Comparison of ENCODE assay signal across 10 cellular contexts in genomic region chr1:155946633-155947219, GRCh38. TPM values are rescaled to one million over a fixed set of nuclear protein-coding genes. Genes with fewer than 3 reads are reported as not detected.
DNase-seq lines count a peak whose midpoint lies in the region; ATAC-seq, FAIRE-seq and TF ChIP-seq lines count a peak whose summit lies in the region.
"Had no signal": no experiment of that assay in that cellular context is flagged by ENCODE, and none has a peak within 500 bp of the region (broad histone marks: within the 10 kb centered on the region; RNA-seq: fewer than 3 reads in every experiment).

No MANE protein-coding gene starts in this region.

- no peak overlapping the region for H3K14ac ChIP-seq in mesenchymal stem cell (ENCODE audit: low read length in 2 of 2)

- H4K91ac ChIP-seq in mesenchymal stem cell (ENCODE audit: low read length) = no peak overlapping the region

- TF ChIP-seq CTCF in RWPE1 (conservative IDR thresholded peaks at IDR 0.05; ENCODE audit: low read depth) (no peak), foreskin keratinocyte (conservative IDR thresholded peaks at IDR 0.05) (no peak), smooth muscle cell (IDR thresholded peaks at IDR 0.05; ENCODE audit: borderline replicate concordance, insufficient read depth, poor library complexity, severe bottlenecking) (no peak)

- no peak overlapping the region for H2BK120ac ChIP-seq in mesenchymal stem cell (ENCODE audit: low read depth, low read length)

- CTCF ChIA-PET in RWPE1 (lab: Yijun Ruan, JAX) = no interaction called here

- no peaks in the 10 kb centered on the region for H4K20me1 ChIP-seq in smooth muscle cell (ENCODE audit: low read depth)

- H3K79me2 ChIP-seq in smooth muscle cell (ENCODE audit: low read depth) = no peaks in the 10 kb centered on the region

- WGBS in mesenchymal stem cell = 98% methylated on average over 6 of the region's 8 CpGs
- WGBS in smooth muscle cell (ENCODE audit: low lambda C conversion rate) = 98% methylated on average over 8 of the region's 8 CpGs

- no peak overlapping the region for H2BK15ac ChIP-seq in mesenchymal stem cell (ENCODE audit: low read depth, poor library complexity, severe bottlenecking)

- H3K23ac ChIP-seq in mesenchymal stem cell (ENCODE audit: low read length in 2 of 2) = no peak overlapping the region

- TF ChIP-seq POLR2A in GM12891 (IDR thresholded peaks at IDR 0.05; ENCODE audit: low read depth, low read length) = no peak

- no peak overlapping the region for H2AFZ ChIP-seq in mesenchymal stem cell (ENCODE audit: low read depth, low read length)
- no peak overlapping the region for H2AFZ ChIP-seq in smooth muscle cell (ENCODE audit: low read depth)

- no peaks in the 10 kb centered on the region for H3K9me3 ChIP-seq in mesenchymal stem cell (ENCODE audit: control insufficient read depth, low read length)
- no peaks in the 10 kb centered on the region for H3K9me3 ChIP-seq in smooth muscle cell (replicated peaks; ENCODE audit: low read depth)

- peaks cover 9% of the 10 kb centered on the region for H3K79me1 ChIP-seq in mesenchymal stem cell (replicated peaks; ENCODE audit: low read length, poor library complexity, severe bottlenecking)

- H3K9ac ChIP-seq in mesenchymal stem cell (ENCODE audit: low read length) (peak overlapping the region; percentile 3), smooth muscle cell (ENCODE audit: low read depth) (no peak overlapping the region)

- no peak overlapping the region for H3K4me3 ChIP-seq in mesenchymal stem cell (ENCODE audit: insufficient read depth in 1 of 2, low read depth in 1 of 2, low read length in 2 of 2)
- H3K4me3 ChIP-seq in smooth muscle cell = no peak overlapping the region

- FAIRE-seq in GM12891 (lab: Jason Lieb, UNC) = peak; percentile 5

- H2BK5ac ChIP-seq in mesenchymal stem cell (ENCODE audit: low read depth, low read length, poor library complexity, severe bottlenecking) = no peak overlapping the region

- no peak overlapping the region for H3K18ac ChIP-seq in mesenchymal stem cell (ENCODE audit: low read depth in 1 of 2, low read length in 2 of 2)

- no peak overlapping the region for H4K8ac ChIP-seq in mesenchymal stem cell (ENCODE audit: low read length)

- no peak overlapping the region for H3K4ac ChIP-seq in mesenchymal stem cell (ENCODE audit: low read depth in 1 of 2, low read length in 2 of 2)

- H2BK12ac ChIP-seq in mesenchymal stem cell (ENCODE audit: low read length in 2 of 2) = no peak overlapping the region

- ATAC-seq in GM21526 (IDR thresholded peaks at IDR 0.05; ENCODE audit: low FRiP score, unreplicated experiment) = peak; percentile 3
- no peak for ATAC-seq in foreskin keratinocyte

- H3F3A ChIP-seq in smooth muscle cell (ENCODE audit: low read depth) = peaks cover 11% of the 10 kb centered on the region

- H3K4me1 ChIP-seq in mesenchymal stem cell (ENCODE audit: control insufficient read depth, insufficient read depth, low read depth, low read length) = peaks cover 6% of the 10 kb centered on the region
- H3K4me1 ChIP-seq in foreskin keratinocyte = peaks cover under 1% of the 10 kb centered on the region
- no peaks in the 10 kb centered on the region for H3K4me1 ChIP-seq in smooth muscle cell (ENCODE audit: low read depth)

- peaks cover 61 to 65% of the 10 kb centered on the region in 2 experiments for H3K36me3 ChIP-seq in mesenchymal stem cell (ENCODE audit: control insufficient read depth in 1 of 2, insufficient read depth in 2 of 2, low read depth in 1 of 2, low read length in 2 of 2)
- peaks cover 7% of the 10 kb centered on the region for H3K36me3 ChIP-seq in smooth muscle cell (ENCODE audit: low read depth)

- H3K27me3 ChIP-seq in mesenchymal stem cell (ENCODE audit: control insufficient read depth in 1 of 2, insufficient read depth in 1 of 2, low read length in 2 of 2) = no peaks in the 10 kb centered on the region
- H3K27me3 ChIP-seq in foreskin keratinocyte = no peaks in the 10 kb centered on the region
- no peaks in the 10 kb centered on the region for H3K27me3 ChIP-seq in smooth muscle cell (ENCODE audit: low read depth)

- peak overlapping the region; percentile 87 for H3K27ac ChIP-seq in RWPE1
- no peak overlapping the region for H3K27ac ChIP-seq in mesenchymal stem cell (ENCODE audit: low read length, poor library complexity, severe bottlenecking)
- no peak overlapping the region for H3K27ac ChIP-seq in foreskin keratinocyte
- no peak overlapping the region for H3K27ac ChIP-seq in smooth muscle cell (ENCODE audit: low read depth)

- H3K4me2 ChIP-seq in mesenchymal stem cell (ENCODE audit: low read length, poor library complexity, severe bottlenecking) = no peak overlapping the region
- H3K4me2 ChIP-seq in smooth muscle cell = no peak overlapping the region

- no peak for DNase-seq in GM12891 (ENCODE audit: insufficient read length, low spot score)
- DNase-seq in RWPE1 (ENCODE audit: low spot score) = no peak
- DNase-seq in mesenchymal stem cell = no peak
- DNase-seq in ecto neural progenitor cell (ENCODE audit: low spot score) = no peak
- no peak for DNase-seq in NCI-H510A (lab: John Stamatoyannopoulos, UW)
- DNase-seq in foreskin keratinocyte = no peak
- no peak for DNase-seq in smooth muscle cell (lab: John Stamatoyannopoulos, UW; ENCODE audit: unreplicated experiment)

- POLR2A ChIA-PET in RWPE1 (lab: Yijun Ruan, JAX; ENCODE audit: low non-redundant PET) = no interaction called here

- no peak overlapping the region for H2AK5ac ChIP-seq in mesenchymal stem cell (ENCODE audit: low read length, severe bottlenecking)

TF ChIP-seq in GM12891, 5 proteins besides CTCF, POLR2A, EP300 and RAD21:
- TF ChIP-seq SPI1 (IDR thresholded peaks at IDR 0.05; ENCODE audit: low read depth, low read length) (no peak), PAX5 (IDR thresholded peaks at IDR 0.05; ENCODE audit: insufficient read depth, low read length, severe bottlenecking) (no peak), TAF1 (IDR thresholded peaks at IDR 0.05; ENCODE audit: low read depth, low read length) (no peak), POU2F2 (IDR thresholded peaks at IDR 0.05; ENCODE audit: low read depth, low read length) (no peak; the same call in 1 of the 2 replicates), POLR2AphosphoS5 (IDR thresholded peaks at IDR 0.05; ENCODE audit: low read depth, low read length) (no peak)

RNA-seq across cellular contexts. Expression of gene RXFP4, which starts 5.3 kb away (rescaled TPM):
- polyA plus RNA-seq in GM12891 (2012; ENCODE audit: low read depth, missing spikeins) = not detected
- polyA plus RNA-seq in mesenchymal stem cell (2013, experiment 1 of 2) = not detected
- not detected for polyA plus RNA-seq in mesenchymal stem cell (2013, experiment 2 of 2)
- total RNA-seq in foreskin keratinocyte = not detected in 2 replicates
- not detected in 2 replicates for polyA plus RNA-seq in foreskin keratinocyte
- total RNA-seq in smooth muscle cell = not detected in 2 replicates
- 0.66 and 1.5 TPM in 2 replicates for polyA plus RNA-seq in smooth muscle cell
- total RNA-seq: NCI-H460 had no signal
- polyA plus RNA-seq: neural cell had no signal

RNA-seq across cellular contexts. Expression of gene KHDC4, which starts 12.5 kb away (rescaled TPM):
- polyA plus RNA-seq in GM12891 (2012; ENCODE audit: low read depth, missing spikeins) = 27.8 TPM
- polyA plus RNA-seq in mesenchymal stem cell (2013, experiment 1 of 2) = 18.9 TPM
- polyA plus RNA-seq in mesenchymal stem cell (2013, experiment 2 of 2) = 17.3 TPM
- total RNA-seq in foreskin keratinocyte (22.7 and 27.9 TPM in 2 replicates), smooth muscle cell (35.6 and 41.7 TPM in 2 replicates)
- polyA plus RNA-seq in foreskin keratinocyte (9.0 and 12.1 TPM in 2 replicates), smooth muscle cell (14.9 and 18.3 TPM in 2 replicates)

RNA-seq across cellular contexts. Expression of gene ARHGEF2, which starts 31.6 kb away (rescaled TPM):
- polyA plus RNA-seq in GM12891 (2012; ENCODE audit: low read depth, missing spikeins) = 45.2 TPM
- polyA plus RNA-seq in mesenchymal stem cell (2013, experiment 1 of 2) = 58.9 TPM
- 55.6 TPM for polyA plus RNA-seq in mesenchymal stem cell (2013, experiment 2 of 2)
- 44.0 and 48.6 TPM in 2 replicates for total RNA-seq in foreskin keratinocyte
- polyA plus RNA-seq in foreskin keratinocyte = 24.4 and 25.5 TPM in 2 replicates
- total RNA-seq in smooth muscle cell = 30.2 and 58.0 TPM in 2 replicates
- polyA plus RNA-seq in smooth muscle cell = 21.0 and 24.2 TPM in 2 replicates

RNA-seq across cellular contexts. Expression of gene RIT1, which starts 35.6 kb away (rescaled TPM):
- 19.1 TPM for polyA plus RNA-seq in GM12891 (2012; ENCODE audit: low read depth, missing spikeins)
- 33.9 TPM for polyA plus RNA-seq in mesenchymal stem cell (2013, experiment 1 of 2)
- 33.9 TPM for polyA plus RNA-seq in mesenchymal stem cell (2013, experiment 2 of 2)
- total RNA-seq in foreskin keratinocyte (17.7 and 21.9 TPM in 2 replicates), smooth muscle cell (59.6 and 65.3 TPM in 2 replicates)
- polyA plus RNA-seq in foreskin keratinocyte (13.7 and 14.1 TPM in 2 replicates), smooth muscle cell (63.6 and 64.4 TPM in 2 replicates)
